ENCODE assay signal across 8 cellular contexts in genomic region chr17:33778505-33779398, GRCh38.
DNase-seq lines count a peak whose midpoint lies in the region; ATAC-seq and TF ChIP-seq lines count a peak whose summit lies in the region.

No MANE protein-coding gene starts in this region.

- H3K4me3 ChIP-seq in OCI-LY1 (ENCODE audit: low read depth, low read length, poor library complexity, severe bottlenecking) (no peak overlapping the region), body of pancreas (no peak overlapping the region)

- 37 to 46% methylated on average over 9 of the region's 9 CpGs for WGBS in body of pancreas, 2 donors

- H3F3A ChIP-seq in OCI-LY1 (ENCODE audit: insufficient read depth, low read length), result no peaks in the 10 kb centered on the region

- H3K79me2 ChIP-seq in OCI-LY1 (ENCODE audit: insufficient read depth, low read length), result no peaks in the 10 kb centered on the region

- H3K27ac ChIP-seq in OCI-LY1 (ENCODE audit: low read depth, low read length, poor library complexity, severe bottlenecking) (no peak overlapping the region), body of pancreas (no peak overlapping the region)

- no peak overlapping the region for H3K9ac ChIP-seq in OCI-LY1 (ENCODE audit: low read length)

- no peaks in the 10 kb centered on the region for H4K20me1 ChIP-seq in OCI-LY1 (ENCODE audit: insufficient read depth, low read length)

- H3K36me3 ChIP-seq in OCI-LY1 (ENCODE audit: insufficient read depth, low read length), result no peaks in the 10 kb centered on the region
- no peaks in the 10 kb centered on the region for H3K36me3 ChIP-seq in body of pancreas (replicated peaks in 1 of 2; ENCODE audit: insufficient read depth in 1 of 2, low read depth in 2 of 2)

- POLR2A ChIA-PET in HEK293T (lab: Yijun Ruan, JAX), result no interaction called here

- H3K4me2 ChIP-seq in OCI-LY1 (ENCODE audit: low read length), result no peak overlapping the region

- H3K9me3 ChIP-seq in OCI-LY1 (ENCODE audit: low read length) (no peaks in the 10 kb centered on the region), body of pancreas (no peaks in the 10 kb centered on the region)

- ATAC-seq in body of pancreas (peak; percentile 53), HG02678 (IDR thresholded peaks at IDR 0.05; ENCODE audit: unreplicated experiment) (no peak)

- CTCF ChIA-PET in HEK293T (lab: Yijun Ruan, JAX), result interaction anchor here (0.6 to 1.1 kb wide), 9 partner anchors 10 to 583 kb away, joined by 3 to 9 read pairs (median 3); no protein-coding TSS in a partner anchor

- no peaks in the 10 kb centered on the region for H3K9me2 ChIP-seq in OCI-LY1 (ENCODE audit: low read depth, low read length)

- TF ChIP-seq CTCF in OCI-LY1 (IDR thresholded peaks at IDR 0.05; ENCODE audit: low read length) (peak; percentile 89), body of pancreas (IDR thresholded peaks at IDR 0.05) (peak; percentile 90 to 100 (median 92))

- DNase-seq in DMS114 treated with DMSO at 0.1 percent for 48 hours (lab: John Stamatoyannopoulos, UW; ENCODE audit: unreplicated experiment), result peak; percentile 48
- DNase-seq in HEK293T (ENCODE audit: extremely low spot score), result peak; percentile 47
- DNase-seq in body of pancreas, result peak; percentile 50 to 71 (median 63)
- peak; percentile 78 for DNase-seq in inferior parietal cortex (ENCODE audit: extremely low spot score)
- peak; percentile 1 to 8 for DNase-seq in stimulated activated CD4-positive, alpha-beta T cell treated with anti-CD3 and anti-CD28 coated beads, Interleukin-1b, Interleukin-23, amount 100 ng/mL, for 1 hour (ENCODE audit: low read depth in 2 of 2)
- no peak for DNase-seq in GF-D8 (lab: John Stamatoyannopoulos, UW)

- H3K27me3 ChIP-seq in OCI-LY1 (ENCODE audit: insufficient read depth, low read length), result no peaks in the 10 kb centered on the region
- no peaks in the 10 kb centered on the region for H3K27me3 ChIP-seq in body of pancreas

- intact Hi-C loops in body of pancreas (cut with DNase I), result no loop called here

- H3K4me1 ChIP-seq in OCI-LY1 (ENCODE audit: insufficient read depth, low read length, severe bottlenecking), result no peaks in the 10 kb centered on the region
- H3K4me1 ChIP-seq in body of pancreas, result no peaks in the 10 kb centered on the region

- H2AFZ ChIP-seq in OCI-LY1 (ENCODE audit: low read length), result no peak overlapping the region

- TF ChIP-seq POLR2A in body of pancreas (IDR thresholded peaks at IDR 0.05), result no peak

TF ChIP-seq in HEK293T, 16 proteins besides CTCF, POLR2A, EP300 and RAD21:
- TF ChIP-seq BHLHE40 (IDR thresholded peaks at IDR 0.05; ENCODE audit: borderline replicate concordance) (no peak), LEF1 (IDR thresholded peaks at IDR 0.05; ENCODE audit: borderline replicate concordance) (no peak), NFRKB (IDR thresholded peaks at IDR 0.05) (no peak), FOXK2 (IDR thresholded peaks at IDR 0.05) (no peak), ELF4 (IDR thresholded peaks at IDR 0.05) (no peak), SUZ12 (IDR thresholded peaks at IDR 0.05) (no peak), ARNT (IDR thresholded peaks at IDR 0.05) (no peak), L3MBTL2 (conservative IDR thresholded peaks at IDR 0.05) (no peak)
